Comparison of ENCODE assay signal across 9 cellular contexts in the genomic region with DNA sequence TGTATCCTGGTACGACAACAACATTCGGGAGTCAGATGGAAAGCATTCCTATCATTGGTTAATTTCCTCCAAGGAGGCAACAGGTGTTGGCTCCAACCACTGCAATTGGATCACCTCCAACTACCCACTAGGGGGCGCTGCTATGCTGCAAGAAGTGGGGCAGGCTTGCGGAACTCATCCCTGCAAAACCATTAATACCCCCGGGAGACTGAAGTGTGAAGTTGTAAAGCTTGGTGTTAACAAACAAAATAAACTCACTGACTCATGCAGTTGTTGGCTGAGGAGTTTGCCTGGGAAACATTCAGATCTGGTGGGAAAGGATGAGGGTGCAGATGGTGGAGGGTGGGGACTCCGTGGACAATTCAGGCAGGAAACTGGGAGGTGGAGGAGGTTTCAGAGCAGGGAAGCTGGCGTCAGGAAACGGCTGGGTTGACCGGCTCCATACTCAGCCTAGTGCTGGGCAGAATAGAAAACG.
DNase-seq lines count a peak whose midpoint lies in the region; ATAC-seq, FAIRE-seq and TF ChIP-seq lines count a peak whose summit lies in the region.
"Had no signal": no experiment of that assay in that cellular context is flagged by ENCODE, and none has a peak within 500 bp of the region (broad histone marks: within the 10 kb centered on the region; RNA-seq: fewer than 3 reads in every experiment).

No MANE protein-coding gene starts in this region.

- H3K27me3 Mint-ChIP-seq in CD4-positive, alpha-beta memory T cell, result peaks cover 13 to 18% of the 10 kb centered on the region in 2 donors
- H3K27me3 Mint-ChIP-seq in activated T-helper 1 cell treated with anti-CD3 and anti-CD28 coated beads, Interleukin-12 subunit alpha, Interleukin-12 subunit beta, Interleukin-2, Interleukin-4 antibody, amounts not matched to agents 30 ng/mL and 10 ng/mL and 1 ng/mL, durations not matched to agents 14 hours and 24 hours and 36 hours (ENCODE audit: insufficient read depth), result peaks cover 9% of the 10 kb centered on the region
- H3K27me3 Mint-ChIP-seq in osteocyte (ENCODE audit: unreplicated experiment), result peaks cover 2% of the 10 kb centered on the region
- peaks cover 34% of the 10 kb centered on the region for H3K27me3 Mint-ChIP-seq in activated T-helper 17 cell treated with anti-CD3 and anti-CD28 coated beads, Interleukin-2, amount 50 U/mL, for 72 hours

- H3K4me1 Mint-ChIP-seq in CD4-positive, alpha-beta memory T cell, result no peaks in the 10 kb centered on the region
- H3K4me1 Mint-ChIP-seq in activated T-helper 1 cell treated with anti-CD3 and anti-CD28 coated beads, Interleukin-12 subunit alpha, Interleukin-12 subunit beta, Interleukin-2, Interleukin-4 antibody, amounts not matched to agents 30 ng/mL and 10 ng/mL and 1 ng/mL, durations not matched to agents 14 hours and 24 hours and 36 hours (ENCODE audit: low read depth), result no peaks in the 10 kb centered on the region
- H3K4me1 Mint-ChIP-seq in osteocyte (ENCODE audit: unreplicated experiment), result no peaks in the 10 kb centered on the region
- no peaks in the 10 kb centered on the region for H3K4me1 Mint-ChIP-seq in activated T-helper 17 cell treated with anti-CD3 and anti-CD28 coated beads, Interleukin-2, amount 50 U/mL, for 72 hours
- H3K4me1 Mint-ChIP-seq: IgD-negative memory B cell had no signal

- H3K9me3 ChIP-seq in CD4-positive, alpha-beta memory T cell (ENCODE audit: control insufficient read depth in 1 of 2, low read length in 2 of 2), result no peaks in the 10 kb centered on the region

- no peaks in the 10 kb centered on the region for H3K36me3 ChIP-seq in CD4-positive, alpha-beta memory T cell (ENCODE audit: insufficient read depth, low read length)

- POLR2A ChIA-PET in CD4-positive, alpha-beta memory T cell (lab: Charles Lee; ENCODE audit: partially characterized antibody), result no interaction called here

- ATAC-seq in activated T-helper 17 cell treated with anti-CD3 and anti-CD28 coated beads, Interleukin-2, amount 50 U/mL, for 72 hours (replicated peaks), result no peak

- TF ChIP-seq CTCF in HFF-Myc (IDR thresholded peaks at IDR 0.05; ENCODE audit: low read depth, low read length, missing control alignments) (peak; percentile 88), osteocyte (IDR thresholded peaks at IDR 0.05) (peak; percentile 75)

- no peak overlapping the region for H3K27ac Mint-ChIP-seq in CD4-positive, alpha-beta memory T cell
- H3K27ac Mint-ChIP-seq in activated T-helper 1 cell treated with anti-CD3 and anti-CD28 coated beads, Interleukin-12 subunit alpha, Interleukin-12 subunit beta, Interleukin-2, Interleukin-4 antibody, amounts not matched to agents 30 ng/mL and 10 ng/mL and 1 ng/mL, durations not matched to agents 14 hours and 24 hours and 36 hours, result no peak overlapping the region
- H3K27ac Mint-ChIP-seq in osteocyte (ENCODE audit: unreplicated experiment), result no peak overlapping the region
- no peak overlapping the region for H3K27ac Mint-ChIP-seq in activated T-helper 17 cell treated with anti-CD3 and anti-CD28 coated beads, Interleukin-2, amount 50 U/mL, for 72 hours
- H3K27ac Mint-ChIP-seq: IgD-negative memory B cell had no signal

- DNase-seq in CD4-positive, alpha-beta memory T cell, result peak in 3 of 5 donors; percentile 5 to 12 (median 6)
- DNase-seq in HFF-Myc (ENCODE audit: extremely low read depth, low read depth), result peak; percentile 25
- DNase-seq in NOMO-1 treated with dmso at 0.1 percent for 144 hours (lab: John Stamatoyannopoulos, UW; ENCODE audit: unreplicated experiment), result peak; percentile 13
- DNase-seq in activated T-helper 1 cell treated with anti-CD3 and anti-CD28 coated beads, Interleukin-12 subunit alpha, Interleukin-12 subunit beta, Interleukin-2, Interleukin-4 antibody, amounts not matched to agents 30 ng/mL and 10 ng/mL and 1 ng/mL, durations not matched to agents 14 hours and 24 hours and 36 hours (ENCODE audit: low spot score), result peak; percentile 32
- DNase-seq in germinal center (ENCODE audit: low spot score), result peak; percentile 15
- DNase-seq in osteocyte (ENCODE audit: extremely low spot score, unreplicated experiment), result peak; percentile 88
- DNase-seq in urothelium cell line (ENCODE audit: low spot score), result peak; percentile 38

- no peak for FAIRE-seq in urothelium cell line (lab: Jason Lieb, UNC)

- H3K27me3 ChIP-seq in CD4-positive, alpha-beta memory T cell (ENCODE audit: insufficient read depth, low read length), result peaks cover 4% of the 10 kb centered on the region

- H3K27ac ChIP-seq in CD4-positive, alpha-beta memory T cell (ENCODE audit: low read depth, low read length), result no peak overlapping the region

- no peaks in the 10 kb centered on the region for H3K36me3 Mint-ChIP-seq in CD4-positive, alpha-beta memory T cell
- no peaks in the 10 kb centered on the region for H3K36me3 Mint-ChIP-seq in activated T-helper 1 cell treated with anti-CD3 and anti-CD28 coated beads, Interleukin-12 subunit alpha, Interleukin-12 subunit beta, Interleukin-2, Interleukin-4 antibody, amounts not matched to agents 30 ng/mL and 10 ng/mL and 1 ng/mL, durations not matched to agents 14 hours and 24 hours and 36 hours (ENCODE audit: low read depth)
- H3K36me3 Mint-ChIP-seq in osteocyte (ENCODE audit: unreplicated experiment), result no peaks in the 10 kb centered on the region
- H3K36me3 Mint-ChIP-seq in activated T-helper 17 cell treated with anti-CD3 and anti-CD28 coated beads, Interleukin-2, amount 50 U/mL, for 72 hours (ENCODE audit: low read depth), result no peaks in the 10 kb centered on the region
- H3K36me3 Mint-ChIP-seq: IgD-negative memory B cell had no signal

- H3K4me3 ChIP-seq in CD4-positive, alpha-beta memory T cell (ENCODE audit: low read length in 2 of 2), result no peak overlapping the region
- H3K4me3 ChIP-seq in HFF-Myc (replicated peaks; ENCODE audit: low read depth, low read length), result no peak overlapping the region

- peaks cover 0 to 3% (median 0%) of the 10 kb centered on the region in 8 donors for H3K9me3 Mint-ChIP-seq in CD4-positive, alpha-beta memory T cell
- no peaks in the 10 kb centered on the region for H3K9me3 Mint-ChIP-seq in activated T-helper 1 cell treated with anti-CD3 and anti-CD28 coated beads, Interleukin-12 subunit alpha, Interleukin-12 subunit beta, Interleukin-2, Interleukin-4 antibody, amounts not matched to agents 30 ng/mL and 10 ng/mL and 1 ng/mL, durations not matched to agents 14 hours and 24 hours and 36 hours
- H3K9me3 Mint-ChIP-seq in osteocyte (ENCODE audit: unreplicated experiment), result no peaks in the 10 kb centered on the region
- no peaks in the 10 kb centered on the region for H3K9me3 Mint-ChIP-seq in activated T-helper 17 cell treated with anti-CD3 and anti-CD28 coated beads, Interleukin-2, amount 50 U/mL, for 72 hours

- intact Hi-C loops in CD4-positive, alpha-beta memory T cell (cut with micrococcal nuclease), result loop anchor here (10.0 kb wide), 1 partner anchor 536 kb away; no protein-coding TSS in a partner anchor
- intact Hi-C loops in activated T-helper 1 cell treated with anti-CD3 and anti-CD28 coated beads, Interleukin-12 subunit alpha, Interleukin-12 subunit beta, Interleukin-2, Interleukin-4 antibody, amounts not matched to agents 30 ng/mL and 10 ng/mL and 1 ng/mL, durations not matched to agents 14 hours and 24 hours and 36 hours (cut with micrococcal nuclease), result loop anchor here (1.0 kb wide), 2 partner anchors 49 to 161 kb away; no protein-coding TSS in a partner anchor

- H3K4me1 ChIP-seq in CD4-positive, alpha-beta memory T cell (ENCODE audit: insufficient read depth, low read length), result no peaks in the 10 kb centered on the region

- no peak overlapping the region for H3K4me3 Mint-ChIP-seq in CD4-positive, alpha-beta memory T cell
- no peak overlapping the region for H3K4me3 Mint-ChIP-seq in activated T-helper 1 cell treated with anti-CD3 and anti-CD28 coated beads, Interleukin-12 subunit alpha, Interleukin-12 subunit beta, Interleukin-2, Interleukin-4 antibody, amounts not matched to agents 30 ng/mL and 10 ng/mL and 1 ng/mL, durations not matched to agents 14 hours and 24 hours and 36 hours
- no peak overlapping the region for H3K4me3 Mint-ChIP-seq in osteocyte (ENCODE audit: unreplicated experiment)
- H3K4me3 Mint-ChIP-seq in activated T-helper 17 cell treated with anti-CD3 and anti-CD28 coated beads, Interleukin-2, amount 50 U/mL, for 72 hours, result no peak overlapping the region
- H3K4me3 Mint-ChIP-seq: IgD-negative memory B cell had no signal

- CTCF ChIA-PET in CD4-positive, alpha-beta memory T cell (lab: Charles Lee; ENCODE audit: partially characterized antibody), result interaction anchor here (1.1 to 1.2 kb wide), 2 partner anchors 11 to 12 kb away, joined by 3 to 4 read pairs; no protein-coding TSS in a partner anchor

Comparison
In these comparisons a context has a peak if more than half of its experiments do, and no peak if none do; other contexts are left out.
1. DNase-seq: peak in every context shown above with its lines; median percentile 88 in osteocyte; 38 in urothelium cell line; 32 in activated T-helper 1 cell treated with anti-CD3 and anti-CD28 coated beads, Interleukin-12 subunit alpha, Interleukin-12 subunit beta, Interleukin-2, Interleukin-4 antibody, amounts not matched to agents 30 ng/mL and 10 ng/mL and 1 ng/mL, durations not matched to agents 14 hours and 24 hours and 36 hours; 25 in HFF-Myc; 15 in germinal center; 13 in NOMO-1 treated with dmso at 0.1 percent for 144 hours; 6 in CD4-positive, alpha-beta memory T cell.